ENCODE assay signal across 1 cellular context in the genomic region with DNA sequence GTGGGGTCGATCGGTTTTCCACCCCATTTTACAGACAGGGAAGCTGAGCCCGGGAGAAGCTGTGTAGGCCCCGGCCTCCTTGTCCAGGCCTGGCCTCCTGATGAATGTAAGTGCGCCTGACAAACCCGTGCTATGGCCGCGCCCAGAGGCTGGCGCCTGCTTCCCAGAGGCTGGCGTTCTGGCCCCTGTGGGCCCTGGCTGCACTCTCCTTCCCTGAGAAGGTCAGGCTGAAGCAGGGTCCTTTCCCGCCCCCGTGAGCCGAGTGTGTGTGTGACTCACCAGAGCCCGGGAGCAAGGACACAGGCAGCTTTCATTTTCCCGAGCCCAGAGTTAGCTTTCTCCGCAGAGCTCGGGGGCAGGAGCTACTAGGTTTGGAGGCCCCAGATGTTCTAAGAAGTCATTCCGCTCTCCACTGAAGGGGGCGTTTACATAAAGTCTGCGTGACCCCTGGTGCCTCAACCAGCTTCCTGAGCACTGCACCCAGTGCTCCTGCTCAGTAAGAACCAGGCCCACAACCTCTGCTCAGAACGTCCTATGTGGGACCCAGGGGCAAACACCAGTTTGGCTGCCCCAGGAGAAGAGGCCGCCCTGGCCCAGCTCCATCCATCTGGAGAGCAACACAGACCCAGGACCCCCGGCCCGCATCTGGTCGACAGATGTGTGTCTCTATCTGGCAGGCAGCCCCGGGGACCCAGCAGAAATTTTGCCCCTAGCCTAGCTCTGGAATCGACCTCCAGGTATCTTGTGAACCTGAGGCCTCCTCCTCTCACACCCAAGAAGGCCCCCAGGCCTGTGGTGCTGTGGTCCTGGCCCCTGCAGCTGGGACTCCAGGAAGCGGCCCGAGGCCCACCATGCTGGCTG.
TF ChIP-seq lines count a peak whose summit lies in the region.

No MANE protein-coding gene starts in this region.

TF ChIP-seq in SK-N-SH, 30 proteins besides CTCF, POLR2A, EP300 and RAD21 (continued from another document):
- TF ChIP-seq, protein P1, sequence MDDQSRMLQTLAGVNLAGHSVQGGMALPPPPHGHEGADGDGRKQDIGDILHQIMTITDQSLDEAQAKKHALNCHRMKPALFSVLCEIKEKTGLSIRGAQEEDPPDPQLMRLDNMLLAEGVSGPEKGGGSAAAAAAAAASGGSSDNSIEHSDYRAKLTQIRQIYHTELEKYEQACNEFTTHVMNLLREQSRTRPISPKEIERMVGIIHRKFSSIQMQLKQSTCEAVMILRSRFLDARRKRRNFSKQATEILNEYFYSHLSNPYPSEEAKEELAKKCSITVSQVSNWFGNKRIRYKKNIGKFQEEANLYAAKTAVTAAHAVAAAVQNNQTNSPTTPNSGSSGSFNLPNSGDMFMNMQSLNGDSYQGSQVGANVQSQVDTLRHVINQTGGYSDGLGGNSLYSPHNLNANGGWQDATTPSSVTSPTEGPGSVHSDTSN (IDR thresholded peaks at IDR 0.05), result no peak
- TF ChIP-seq TCF12 (IDR thresholded peaks at IDR 0.05) (no peak), POLR2AphosphoS5 (IDR thresholded peaks at IDR 0.05; ENCODE audit: low read depth, low read length) (no peak)
TF ChIP-seq in SK-N-SH: peak in this region for 0.
